Comparison of ENCODE assay signal across 8 cellular contexts in genomic region chr2:205700331-205701132, GRCh38. TPM values are rescaled to one million over a fixed set of nuclear protein-coding genes. Genes with fewer than 3 reads are reported as not detected.
A peak's percentile ranks its signal among the peaks of the same experiment; 100 is the strongest.
DNase-seq lines count a peak whose midpoint lies in the region; ATAC-seq, FAIRE-seq and TF ChIP-seq lines count a peak whose summit lies in the region.

No MANE protein-coding gene starts in this region.

- H3K9me1 ChIP-seq in keratinocyte (ENCODE audit: control insufficient read depth, extremely low read depth, insufficient read depth, low read length): no peaks in the 10 kb centered on the region

- peak; percentile 89 for FAIRE-seq in keratinocyte (lab: Jason Lieb, UNC)

- dilution Hi-C loops in keratinocyte (cut with MboI; ENCODE audit: extremely low pct_ligation_motif_present, low sequenced_read_pairs): no loop called here

- H3K27me3 Mint-ChIP-seq in activated naive CD8-positive, alpha-beta T cell treated with anti-CD3 and anti-CD28 coated beads for 36 hours: no peaks in the 10 kb centered on the region

- intact Hi-C loops in thyroid gland (cut with DNase I): no loop called here

- no peaks in the 10 kb centered on the region for H3K27me3 ChIP-seq in keratinocyte (ENCODE audit: control insufficient read depth, extremely low read depth, insufficient read depth, low read length)
- no peaks in the 10 kb centered on the region for H3K27me3 ChIP-seq in thyroid gland

- H3K4me3 Mint-ChIP-seq in activated naive CD8-positive, alpha-beta T cell treated with anti-CD3 and anti-CD28 coated beads for 36 hours: no peak overlapping the region

- peaks cover 2 to 11% of the 10 kb centered on the region in 2 experiments for H3K36me3 ChIP-seq in keratinocyte (ENCODE audit: control insufficient read depth in 2 of 2, extremely low read depth in 1 of 2, insufficient read depth in 2 of 2, low read length in 2 of 2)
- H3K36me3 ChIP-seq in thyroid gland: no peaks in the 10 kb centered on the region

- no peak overlapping the region for H3K4me3 ChIP-seq in keratinocyte (ENCODE audit: control insufficient read depth in 2 of 3, extremely low read depth in 1 of 3, insufficient read depth in 2 of 3, low read depth in 1 of 3, low read length in 3 of 3)
- H3K4me3 ChIP-seq in thyroid gland (replicated peaks in 1 of 3): no peak overlapping the region

- ATAC-seq in GM21360 (IDR thresholded peaks at IDR 0.05; ENCODE audit: unreplicated experiment): peak; percentile 70
- peak; percentile 58 for ATAC-seq in HG03521 (IDR thresholded peaks at IDR 0.05; ENCODE audit: unreplicated experiment)

- H3K9me3 ChIP-seq in keratinocyte (ENCODE audit: control insufficient read depth, low read depth, low read length): no peaks in the 10 kb centered on the region
- no peaks in the 10 kb centered on the region for H3K9me3 ChIP-seq in thyroid gland

- H3K9me3 Mint-ChIP-seq in activated naive CD8-positive, alpha-beta T cell treated with anti-CD3 and anti-CD28 coated beads for 36 hours: no peaks in the 10 kb centered on the region

- H4K20me1 ChIP-seq in keratinocyte (ENCODE audit: control insufficient read depth, extremely low read depth, insufficient read depth, low read length): no peaks in the 10 kb centered on the region

- peak overlapping the region; percentile 54 for H3K27ac ChIP-seq in keratinocyte (ENCODE audit: control insufficient read depth, insufficient read depth, low read length)
- H3K27ac ChIP-seq in thyroid gland: peak overlapping the region in 2 of 3 donors; percentile 30 to 51

- peaks cover 28% of the 10 kb centered on the region for H3K79me2 ChIP-seq in keratinocyte (ENCODE audit: control insufficient read depth, insufficient read depth, low read length)

- TF ChIP-seq CTCF in keratinocyte (optimal IDR thresholded peaks at IDR 0.05 in 1 of 3, IDR thresholded peaks at IDR 0.05 in 1 of 3, conservative IDR thresholded peaks at IDR 0.05 in 1 of 3; ENCODE audit: extremely low read depth in 1 of 3, insufficient read depth in 2 of 3, low read length in 3 of 3): no peak
- no peak for TF ChIP-seq CTCF in thyroid gland (IDR thresholded peaks at IDR 0.05)

- H3K9ac ChIP-seq in keratinocyte (ENCODE audit: control insufficient read depth, extremely low read depth, insufficient read depth, low read length): no peak overlapping the region

- H2AFZ ChIP-seq in keratinocyte (ENCODE audit: control insufficient read depth, low read length): no peak overlapping the region

- peaks cover 5% of the 10 kb centered on the region for H3K4me1 Mint-ChIP-seq in activated naive CD8-positive, alpha-beta T cell treated with anti-CD3 and anti-CD28 coated beads for 36 hours

- no peaks in the 10 kb centered on the region for H3K36me3 Mint-ChIP-seq in activated naive CD8-positive, alpha-beta T cell treated with anti-CD3 and anti-CD28 coated beads for 36 hours

- peak overlapping the region; percentile 45 for H3K27ac Mint-ChIP-seq in activated naive CD8-positive, alpha-beta T cell treated with anti-CD3 and anti-CD28 coated beads for 36 hours

- WGBS in thyroid gland, 2 donors: 77% methylated on average over 12 of the region's 12 CpGs

- TF ChIP-seq POLR2A in thyroid gland (IDR thresholded peaks at IDR 0.05): no peak

- H3K4me1 ChIP-seq in keratinocyte (ENCODE audit: control insufficient read depth, extremely low read depth, insufficient read depth, low read length): peaks cover 26% of the 10 kb centered on the region
- H3K4me1 ChIP-seq in thyroid gland: peaks cover 15 to 37% of the 10 kb centered on the region in 2 donors

- peak; percentile 87 for DNase-seq in CD1c-positive myeloid dendritic cell (ENCODE audit: extremely low spot score)
- DNase-seq in activated naive CD8-positive, alpha-beta T cell treated with anti-CD3 and anti-CD28 coated beads for 36 hours: no peak
- no peak for DNase-seq in keratinocyte (ENCODE audit: low read depth, low spot score)
- DNase-seq in thyroid gland: no peak
- no peak for DNase-seq in activated effector memory CD4-positive, alpha-beta T cell treated with anti-CD3 and anti-CD28 coated beads, Interleukin-2, amount 50 U/mL, for 16 hours
- no peak for DNase-seq in cerebellar nuclear complex (lab: John Stamatoyannopoulos, UW)

- no peak overlapping the region for H3K4me2 ChIP-seq in keratinocyte (ENCODE audit: control insufficient read depth, extremely low read depth, insufficient read depth, low read depth, low read length)

RNA-seq across cellular contexts. Expression of gene NRP2, which starts 18.2 kb away (rescaled TPM):
- total RNA-seq in activated naive CD8-positive, alpha-beta T cell treated with anti-CD3 and anti-CD28 coated beads for 36 hours: 1 to 10 TPM; 1.1 to 2.0 TPM
- 9.1 to 20.6 TPM (median 20.6 TPM) in 3 replicates for polyA plus RNA-seq in keratinocyte
- polyA plus RNA-seq in keratinocyte (2011; ENCODE audit: low read depth): 19.9 TPM
- polyA plus RNA-seq in keratinocyte (2011; cell fraction: cytosol; rRNA removed): 4.6 and 8.2 TPM in 2 replicates
- 30.5 and 32.6 TPM in 2 replicates for polyA plus RNA-seq in keratinocyte (2011; cell fraction: nucleus; rRNA removed)
- 14.4 and 18.2 TPM in 2 replicates for polyA plus RNA-seq in keratinocyte (2012; ENCODE audit: low replicate concordance)
- 21.0 to 56.7 TPM (median 47.5 TPM) in 3 replicates for polyA minus RNA-seq in keratinocyte
- polyA minus RNA-seq in keratinocyte (2011; cell fraction: cytosol; rRNA and poly(A)+ RNA removed): 8.6 TPM
- polyA minus RNA-seq in keratinocyte (2011; cell fraction: nucleus; rRNA and poly(A)+ RNA removed): 30.6 and 49.4 TPM in 2 replicates
- 10 to 100 TPM; 29.3 to 62.5 (median 41.6) TPM for total RNA-seq in thyroid gland

Comparison
In these comparisons a context has a peak if more than half of its experiments do, and no peak if none do; other contexts are left out.
1. RNA of gene NRP2, which starts 18.2 kb away (total RNA-seq): 29.3 to 62.5 TPM in thyroid gland; 1.1 to 2.0 TPM in activated naive CD8-positive, alpha-beta T cell treated with anti-CD3 and anti-CD28 coated beads for 36 hours; every median in the first group is over 10 times any median in the second.